21 cellular contexts compared by ENCODE assay signal in genomic region chr2:67057901-67058703, GRCh38.
DNase-seq lines count a peak whose midpoint lies in the region; ATAC-seq, FAIRE-seq and TF ChIP-seq lines count a peak whose summit lies in the region.
"Had no signal": no experiment of that assay in that cellular context is flagged by ENCODE, and none has a peak within 500 bp of the region (broad histone marks: within the 10 kb centered on the region; RNA-seq: fewer than 3 reads in every experiment).

No MANE protein-coding gene starts in this region.

- no peak overlapping the region for H3K56ac ChIP-seq in IMR-90 (ENCODE audit: extremely low read depth, insufficient read depth, low read length)

- H2AK5ac ChIP-seq in IMR-90 (ENCODE audit: low read depth, low read length) = no peak overlapping the region

- intact Hi-C loops in IMR-90 (cut with micrococcal nuclease) = loop anchor here (5.0 kb wide), 1 partner anchor 481 kb away; no protein-coding TSS in a partner anchor
- intact Hi-C loops in kidney (cut with DNase I) = no loop called here

- H3K23ac ChIP-seq in IMR-90 (ENCODE audit: low read depth, low read length) = no peak overlapping the region

- no peak overlapping the region for H2BK120ac ChIP-seq in IMR-90 (ENCODE audit: low read depth, low read length)

- H3K4me1 ChIP-seq in IMR-90 (ENCODE audit: control insufficient read depth, insufficient read depth, low read length) = peaks cover 9% of the 10 kb centered on the region
- no peaks in the 10 kb centered on the region for H3K4me1 ChIP-seq in HAP-1
- H3K4me1 ChIP-seq in kidney (ENCODE audit: control insufficient read depth in 1 of 2, insufficient read depth in 1 of 2, low read depth in 1 of 2, low read length in 2 of 2) = no peaks in the 10 kb centered on the region

- no peak overlapping the region for H2AK9ac ChIP-seq in IMR-90 (replicated peaks; ENCODE audit: low read depth, low read length, poor library complexity)

- H4K5ac ChIP-seq in IMR-90 (ENCODE audit: low read depth, low read length) = no peak overlapping the region

- dilution Hi-C loops in IMR-90 (cut with HindIII; ENCODE audit: low sequenced_read_pairs, unreplicated experiment) = no loop called here

- H3K9ac ChIP-seq in IMR-90 (ENCODE audit: low read depth, low read length) (no peak overlapping the region), kidney (ENCODE audit: low read length in 2 of 2) (no peak overlapping the region)
- H3K9ac ChIP-seq: KMS-11 had no signal

- no peak overlapping the region for H2BK5ac ChIP-seq in IMR-90 (ENCODE audit: low read depth, low read length, poor library complexity, severe bottlenecking)

- no peaks in the 10 kb centered on the region; the same call in 1 of the 2 replicates for H3K9me1 ChIP-seq in IMR-90 (ENCODE audit: insufficient read depth, low read length)

- H3K27ac ChIP-seq in IMR-90 (ENCODE audit: insufficient read depth, low read length) (no peak overlapping the region), kidney (ENCODE audit: low read depth in 2 of 2, low read length in 2 of 2) (no peak overlapping the region)
- H3K27ac ChIP-seq: KMS-11 had no signal

- no peak for FAIRE-seq in kidney (lab: Jason Lieb, UNC)
- FAIRE-seq: GM19239, RCC 7860 had no signal

- TF ChIP-seq POLR2A in IMR-90 (IDR thresholded peaks at IDR 0.05; ENCODE audit: low read depth, low read length) = no peak

- H2BK20ac ChIP-seq in IMR-90 (ENCODE audit: low read depth, low read length) = no peak overlapping the region

- H2AFZ ChIP-seq in IMR-90 (replicated peaks; ENCODE audit: low read length, poor library complexity) = no peak overlapping the region

- H3K4me2 ChIP-seq in IMR-90 (ENCODE audit: low read depth, low read length) = no peak overlapping the region
- H3K4me2 ChIP-seq: KMS-11, smooth muscle cell had no signal

- no peaks in the 10 kb centered on the region for H4K20me1 ChIP-seq in IMR-90 (ENCODE audit: insufficient read depth, low read length)

- peaks cover 2% of the 10 kb centered on the region; the same call in 1 of the 2 replicates for H3K9me3 ChIP-seq in IMR-90 (ENCODE audit: control insufficient read depth, insufficient read depth, low read length)
- no peaks in the 10 kb centered on the region for H3K9me3 ChIP-seq in HAP-1
- H3K9me3 ChIP-seq in kidney (ENCODE audit: control insufficient read depth in 1 of 2, low read length in 2 of 2) = no peaks in the 10 kb centered on the region

- POLR2A ChIA-PET in IMR-90 (lab: Charles Lee; ENCODE audit: unreplicated experiment) = no interaction called here

- TF ChIP-seq CTCF in IMR-90 (conservative IDR thresholded peaks at IDR 0.05; ENCODE audit: low read depth, low read length) (no peak), fibroblast of mammary gland (conservative IDR thresholded peaks at IDR 0.05; ENCODE audit: control insufficient read depth, insufficient read depth, low read depth, low read length) (no peak), omental fat pad (IDR thresholded peaks at IDR 0.05) (no peak), kidney (IDR thresholded peaks at IDR 0.05; ENCODE audit: borderline replicate concordance, extremely low read depth, insufficient read depth) (no peak)

- H3K36me3 ChIP-seq in IMR-90 (ENCODE audit: control insufficient read depth, insufficient read depth, low read length) (no peaks in the 10 kb centered on the region), HAP-1 (replicated peaks) (no peaks in the 10 kb centered on the region), kidney (ENCODE audit: control insufficient read depth in 1 of 2, insufficient read depth in 2 of 2, low read length in 2 of 2) (no peaks in the 10 kb centered on the region)

- no peak overlapping the region for H3K4ac ChIP-seq in IMR-90 (ENCODE audit: low read depth, low read length)

- BruUV-seq in IMR-90 (replicated peaks; lab: Mats Ljungman, UMichigan) = no TSS peak

- no peak for TF ChIP-seq RAD21 in IMR-90 (IDR thresholded peaks at IDR 0.05; ENCODE audit: low read length)

- no CpG with 5 or more reads among the region's 2 CpGs for WGBS in IMR-90 (ENCODE audit: extremely low coverage in 2 of 2, insufficient read length in 1 of 2), 2 experiments

- DNase-seq in IMR-90 = peak; percentile 72
- peak; percentile 52 for DNase-seq in SK-N-DZ (ENCODE audit: low spot score)
- peak; percentile 28 for DNase-seq in fibroblast of mammary gland (ENCODE audit: low read depth)
- no peak for DNase-seq in omental fat pad (ENCODE audit: low spot score)
- DNase-seq in HAP-1 (ENCODE audit: low spot score in 2 of 2) = no peak
- no peak for DNase-seq in T-helper 2 cell
- no peak for DNase-seq in kidney
- DNase-seq: activated CD4-positive, alpha-beta T cell treated with anti-CD3 and anti-CD28 coated beads, Interleukin-2, amount 50 U/mL, for 48 hours; activated T-cell treated with anti-CD3 and anti-CD28 coated beads, Interleukin-2, amount 50 U/mL, for 24 hours; HCEC 1CT; immature natural killer cell; naive thymus-derived CD8-positive, alpha-beta T cell; NCI-H1105 treated with DMSO at 0.1 percent for 48 hours; posterior cingulate gyrus; substantia nigra; T-helper 1 cell had no signal

- H3K4me3 ChIP-seq in IMR-90 (ENCODE audit: insufficient read depth, low read depth, low read length) (no peak overlapping the region), fibroblast of mammary gland (ENCODE audit: control insufficient read depth, low read depth, low read length) (no peak overlapping the region), HAP-1 (no peak overlapping the region), kidney (ENCODE audit: low read length in 2 of 2) (no peak overlapping the region)
- H3K4me3 ChIP-seq: smooth muscle cell had no signal

- CTCF ChIA-PET in IMR-90 (lab: Yijun Ruan, JAX) = no interaction called here

- H2BK15ac ChIP-seq in IMR-90 (ENCODE audit: low read depth, low read length) = no peak overlapping the region

- peak; percentile 60 for ATAC-seq in IMR-90 (ENCODE audit: low read depth)
- peak; percentile 87 for ATAC-seq in omental fat pad (ENCODE audit: low FRiP score)
- no peak for ATAC-seq in GM18517 (IDR thresholded peaks at IDR 0.05; ENCODE audit: unreplicated experiment)
- ATAC-seq: naive thymus-derived CD8-positive, alpha-beta T cell had no signal

- no peak overlapping the region for H3K14ac ChIP-seq in IMR-90 (replicated peaks; ENCODE audit: low read depth, low read length)

- in situ Hi-C loops in IMR-90 (cut with MboI; ENCODE audit: low sequenced_read_pairs) (no loop called here), HAP-1 (cut with MboI; ENCODE audit: low sequenced_read_pairs) (no loop called here)

- H3K27me3 ChIP-seq in IMR-90 (ENCODE audit: control insufficient read depth, insufficient read depth, low read length) = no peaks in the 10 kb centered on the region
- H3K27me3 ChIP-seq in HAP-1 (ENCODE audit: low read depth) = no peaks in the 10 kb centered on the region

- no peak overlapping the region for H4K91ac ChIP-seq in IMR-90 (ENCODE audit: insufficient read depth, low read depth, low read length)

- H4K8ac ChIP-seq in IMR-90 (ENCODE audit: low read depth in 2 of 2, low read length in 2 of 2) = 0 out of 4 replicates have a peak overlapping the region, but pooled peaks of 1 of the 2 experiments have one; percentile 13

- no peak overlapping the region for H3K18ac ChIP-seq in IMR-90 (ENCODE audit: low read depth, low read length)

- no peaks in the 10 kb centered on the region for H3K79me1 ChIP-seq in IMR-90 (ENCODE audit: low read depth in 1 of 2, low read length in 2 of 2)

TF ChIP-seq in IMR-90, 13 proteins besides CTCF, POLR2A, EP300 and RAD21:
- TF ChIP-seq MXI1 (IDR thresholded peaks at IDR 0.05; ENCODE audit: borderline replicate concordance, low read depth, low read length) (no peak), CEBPB (IDR thresholded peaks at IDR 0.05; ENCODE audit: low read depth, low read length) (peak; percentile 89)

Comparison
In these comparisons a context has a peak if more than half of its experiments do, and no peak if none do; other contexts are left out.
1. DNase-seq: peak in IMR-90 (single experiment), SK-N-DZ (single experiment) and fibroblast of mammary gland (single experiment); none in omental fat pad (single experiment), HAP-1 (0 of 2), T-helper 2 cell (0 of 5) and kidney (single experiment).